1 cellular context compared by ENCODE assay signal in genomic region chr6:105397987-105398386, GRCh38.
A peak's percentile ranks its signal among the peaks of the same experiment; 100 is the strongest.
TF ChIP-seq lines count a peak whose summit lies in the region.

No MANE protein-coding gene starts in this region.

TF ChIP-seq in HepG2, 621 proteins besides CTCF, POLR2A, EP300 and RAD21 (continued from another document and continues in another):
- TF ChIP-seq, protein P1, sequence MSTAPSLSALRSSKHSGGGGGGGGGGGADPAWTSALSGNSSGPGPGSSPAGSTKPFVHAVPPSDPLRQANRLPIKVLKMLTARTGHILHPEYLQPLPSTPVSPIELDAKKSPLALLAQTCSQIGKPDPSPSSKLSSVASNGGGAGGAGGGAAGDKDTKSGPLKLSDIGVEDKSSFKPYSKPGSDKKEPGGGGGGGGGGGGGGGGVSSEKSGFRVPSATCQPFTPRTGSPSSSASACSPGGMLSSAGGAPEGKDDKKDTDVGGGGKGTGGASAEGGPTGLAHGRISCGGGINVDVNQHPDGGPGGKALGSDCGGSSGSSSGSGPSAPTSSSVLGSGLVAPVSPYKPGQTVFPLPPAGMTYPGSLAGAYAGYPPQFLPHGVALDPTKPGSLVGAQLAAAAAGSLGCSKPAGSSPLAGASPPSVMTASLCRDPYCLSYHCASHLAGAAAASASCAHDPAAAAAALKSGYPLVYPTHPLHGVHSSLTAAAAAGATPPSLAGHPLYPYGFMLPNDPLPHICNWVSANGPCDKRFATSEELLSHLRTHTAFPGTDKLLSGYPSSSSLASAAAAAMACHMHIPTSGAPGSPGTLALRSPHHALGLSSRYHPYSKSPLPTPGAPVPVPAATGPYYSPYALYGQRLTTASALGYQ (CRISPR knock-in tag; IDR thresholded peaks at IDR 0.05): no peak
- no peak for TF ChIP-seq ZBTB40 (IDR thresholded peaks at IDR 0.05)
- no peak for TF ChIP-seq ZBTB40 (CRISPR knock-in tag; IDR thresholded peaks at IDR 0.05)
- no peak for TF ChIP-seq TAF1 (CRISPR knock-in tag; IDR thresholded peaks at IDR 0.05)
- TF ChIP-seq ZNF292 (CRISPR knock-in tag; IDR thresholded peaks at IDR 0.05; ENCODE audit: borderline replicate concordance, low read depth): no peak
- no peak for TF ChIP-seq STAT6 (CRISPR knock-in tag; IDR thresholded peaks at IDR 0.05; ENCODE audit: borderline replicate concordance)
- TF ChIP-seq ZNF337 (CRISPR knock-in tag; IDR thresholded peaks at IDR 0.05; ENCODE audit: borderline replicate concordance, low read depth): no peak
- 0 out of 2 replicates have a peak, but pooled peaks have one; percentile 18 for TF ChIP-seq KMT2B (CRISPR knock-in tag; IDR thresholded peaks at IDR 0.05)
- TF ChIP-seq PAWR (CRISPR knock-in tag; IDR thresholded peaks at IDR 0.05; ENCODE audit: borderline replicate concordance): no peak
- TF ChIP-seq ASH2L (IDR thresholded peaks at IDR 0.05; ENCODE audit: insufficient read length, low read depth, low read length): peak; percentile 7
- TF ChIP-seq KDM4B (CRISPR knock-in tag; IDR thresholded peaks at IDR 0.05): no peak
- TF ChIP-seq BCLAF1 (IDR thresholded peaks at IDR 0.05): no peak
- TF ChIP-seq FOXC1 (CRISPR knock-in tag; IDR thresholded peaks at IDR 0.05; ENCODE audit: borderline replicate concordance): no peak
- TF ChIP-seq, protein P2, sequence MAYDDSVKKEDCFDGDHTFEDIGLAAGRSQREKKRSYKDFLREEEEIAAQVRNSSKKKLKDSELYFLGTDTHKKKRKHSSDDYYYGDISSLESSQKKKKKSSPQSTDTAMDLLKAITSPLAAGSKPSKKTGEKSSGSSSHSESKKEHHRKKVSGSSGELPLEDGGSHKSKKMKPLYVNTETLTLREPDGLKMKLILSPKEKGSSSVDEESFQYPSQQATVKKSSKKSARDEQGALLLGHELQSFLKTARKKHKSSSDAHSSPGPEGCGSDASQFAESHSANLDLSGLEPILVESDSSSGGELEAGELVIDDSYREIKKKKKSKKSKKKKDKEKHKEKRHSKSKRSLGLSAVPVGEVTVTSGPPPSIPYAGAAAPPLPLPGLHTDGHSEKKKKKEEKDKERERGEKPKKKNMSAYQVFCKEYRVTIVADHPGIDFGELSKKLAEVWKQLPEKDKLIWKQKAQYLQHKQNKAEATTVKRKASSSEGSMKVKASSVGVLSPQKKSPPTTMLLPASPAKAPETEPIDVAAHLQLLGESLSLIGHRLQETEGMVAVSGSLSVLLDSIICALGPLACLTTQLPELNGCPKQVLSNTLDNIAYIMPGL (CRISPR knock-in tag; IDR thresholded peaks at IDR 0.05; ENCODE audit: borderline replicate concordance in 1 of 2, low read depth in 1 of 2): no peak
- TF ChIP-seq ZNF766 (CRISPR knock-in tag; IDR thresholded peaks at IDR 0.05; ENCODE audit: borderline replicate concordance): no peak
- TF ChIP-seq GMEB1 (CRISPR knock-in tag; IDR thresholded peaks at IDR 0.05; ENCODE audit: borderline replicate concordance): no peak
- TF ChIP-seq ZNF724P (CRISPR knock-in tag; IDR thresholded peaks at IDR 0.05; ENCODE audit: borderline replicate concordance): no peak
- TF ChIP-seq SOX13 (IDR thresholded peaks at IDR 0.05): peak; percentile 92
- peak in 1 of 2 experiments; percentile 94; a peak in 2 of 4 replicates for TF ChIP-seq SOX13 (CRISPR knock-in tag; conservative IDR thresholded peaks at IDR 0.05 in 1 of 2, IDR thresholded peaks at IDR 0.05 in 1 of 2)
- TF ChIP-seq, protein P3, sequence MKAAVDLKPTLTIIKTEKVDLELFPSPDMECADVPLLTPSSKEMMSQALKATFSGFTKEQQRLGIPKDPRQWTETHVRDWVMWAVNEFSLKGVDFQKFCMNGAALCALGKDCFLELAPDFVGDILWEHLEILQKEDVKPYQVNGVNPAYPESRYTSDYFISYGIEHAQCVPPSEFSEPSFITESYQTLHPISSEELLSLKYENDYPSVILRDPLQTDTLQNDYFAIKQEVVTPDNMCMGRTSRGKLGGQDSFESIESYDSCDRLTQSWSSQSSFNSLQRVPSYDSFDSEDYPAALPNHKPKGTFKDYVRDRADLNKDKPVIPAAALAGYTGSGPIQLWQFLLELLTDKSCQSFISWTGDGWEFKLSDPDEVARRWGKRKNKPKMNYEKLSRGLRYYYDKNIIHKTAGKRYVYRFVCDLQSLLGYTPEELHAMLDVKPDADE (CRISPR knock-in tag; IDR thresholded peaks at IDR 0.05): no peak
- TF ChIP-seq, protein P4, sequence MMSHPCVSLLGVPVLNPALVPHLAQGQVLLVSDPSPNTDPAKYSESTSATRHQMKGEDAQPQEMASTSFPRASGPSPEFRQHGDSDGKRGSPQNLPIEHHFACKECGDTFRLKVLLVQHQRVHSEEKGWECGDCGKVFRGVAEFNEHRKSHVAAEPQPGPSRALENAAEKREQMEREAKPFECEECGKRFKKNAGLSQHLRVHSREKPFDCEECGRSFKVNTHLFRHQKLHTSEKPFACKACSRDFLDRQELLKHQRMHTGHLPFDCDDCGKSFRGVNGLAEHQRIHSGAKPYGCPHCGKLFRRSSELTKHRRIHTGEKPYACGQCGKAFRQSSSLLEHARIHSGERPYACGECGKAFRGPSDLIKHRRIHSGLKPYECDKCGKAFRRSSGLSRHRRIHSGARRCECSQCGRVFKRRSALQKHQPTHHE (CRISPR knock-in tag; IDR thresholded peaks at IDR 0.05; ENCODE audit: borderline replicate concordance): no peak
- TF ChIP-seq RCOR2 (CRISPR knock-in tag; IDR thresholded peaks at IDR 0.05): 0 out of 2 replicates have a peak, but pooled peaks have one; percentile 34
- TF ChIP-seq FLYWCH1 (CRISPR knock-in tag; IDR thresholded peaks at IDR 0.05): no peak
- no peak for TF ChIP-seq ELF1 (CRISPR knock-in tag; IDR thresholded peaks at IDR 0.05)
- TF ChIP-seq, protein P5, sequence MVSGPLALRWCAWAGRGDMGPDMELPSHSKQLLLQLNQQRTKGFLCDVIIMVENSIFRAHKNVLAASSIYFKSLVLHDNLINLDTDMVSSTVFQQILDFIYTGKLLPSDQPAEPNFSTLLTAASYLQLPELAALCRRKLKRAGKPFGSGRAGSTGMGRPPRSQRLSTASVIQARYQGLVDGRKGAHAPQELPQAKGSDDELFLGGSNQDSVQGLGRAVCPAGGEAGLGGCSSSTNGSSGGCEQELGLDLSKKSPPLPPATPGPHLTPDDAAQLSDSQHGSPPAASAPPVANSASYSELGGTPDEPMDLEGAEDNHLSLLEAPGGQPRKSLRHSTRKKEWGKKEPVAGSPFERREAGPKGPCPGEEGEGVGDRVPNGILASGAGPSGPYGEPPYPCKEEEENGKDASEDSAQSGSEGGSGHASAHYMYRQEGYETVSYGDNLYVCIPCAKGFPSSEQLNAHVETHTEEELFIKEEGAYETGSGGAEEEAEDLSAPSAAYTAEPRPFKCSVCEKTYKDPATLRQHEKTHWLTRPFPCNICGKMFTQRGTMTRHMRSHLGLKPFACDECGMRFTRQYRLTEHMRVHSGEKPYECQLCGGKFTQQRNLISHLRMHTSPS (CRISPR knock-in tag; IDR thresholded peaks at IDR 0.05; ENCODE audit: low read depth): no peak
- TF ChIP-seq MTF1 (CRISPR knock-in tag; IDR thresholded peaks at IDR 0.05): no peak
- no peak for TF ChIP-seq SALL2 (CRISPR knock-in tag; IDR thresholded peaks at IDR 0.05)
